ENCODE assay signal across 10 cellular contexts in genomic region chr9:22208846-22209585, GRCh38.
DNase-seq lines count a peak whose midpoint lies in the region; ATAC-seq and TF ChIP-seq lines count a peak whose summit lies in the region.
"Had no signal": no experiment of that assay in that cellular context is flagged by ENCODE, and none has a peak within 500 bp of the region (broad histone marks: within the 10 kb centered on the region; RNA-seq: fewer than 3 reads in every experiment).

No MANE protein-coding gene starts in this region.

- H3K27ac ChIP-seq in RWPE2 (ENCODE audit: poor library complexity, severe bottlenecking) = peak overlapping the region; percentile 96
- H3K27ac ChIP-seq: body of pancreas had no signal

- no peak for TF ChIP-seq CTCF in RWPE2 (IDR thresholded peaks at IDR 0.05; ENCODE audit: poor library complexity, severe bottlenecking)

- H3K4me1 ChIP-seq in RWPE2 (ENCODE audit: insufficient read depth, poor library complexity, severe bottlenecking) = peaks cover 49% of the 10 kb centered on the region
- H3K4me1 ChIP-seq: body of pancreas had no signal

- peak; percentile 22 for DNase-seq in ACHN
- no peak for DNase-seq in RWPE2 (ENCODE audit: low spot score)
- DNase-seq in erythroblast (lab: John Stamatoyannopoulos, UW) = peak; percentile 55 to 73
- no peak for DNase-seq in SIG-M5 treated with dmso at 0.1 percent for 504 hours (lab: John Stamatoyannopoulos, UW; ENCODE audit: unreplicated experiment)
- DNase-seq: body of pancreas, PC-9 had no signal

- in situ Hi-C loops in ACHN (cut with HindIII; ENCODE audit: low pct_ligation_motif_present, low pct_unique_long_range_greater_than_20kb, low sequenced_read_pairs) = no loop called here

- TF ChIP-seq POLR2A in erythroblast (IDR thresholded peaks at IDR 0.05; ENCODE audit: low read length) = no peak

- no peak overlapping the region for H3K4me3 ChIP-seq in RWPE2 (ENCODE audit: severe bottlenecking)
- H3K4me3 ChIP-seq: body of pancreas, PC-9 had no signal

- no peaks in the 10 kb centered on the region for H3K27me3 ChIP-seq in RWPE2 (ENCODE audit: insufficient read depth, poor library complexity, severe bottlenecking)
- H3K27me3 ChIP-seq: body of pancreas had no signal

- ATAC-seq in GM19351 (IDR thresholded peaks at IDR 0.05; ENCODE audit: unreplicated experiment) (peak; percentile 69), RWPE2 (ENCODE audit: low read depth) (peak; percentile 58), HG02870 (IDR thresholded peaks at IDR 0.05; ENCODE audit: unreplicated experiment) (no peak), GM21825 (IDR thresholded peaks at IDR 0.05; ENCODE audit: unreplicated experiment) (no peak), HG03025 (IDR thresholded peaks at IDR 0.05; ENCODE audit: low FRiP score, unreplicated experiment) (no peak)
- ATAC-seq: body of pancreas had no signal

- H3K9me3 ChIP-seq in RWPE2 (ENCODE audit: severe bottlenecking) = no peaks in the 10 kb centered on the region
- H3K9me3 ChIP-seq: body of pancreas had no signal

- no peaks in the 10 kb centered on the region for H3K36me3 ChIP-seq in RWPE2 (ENCODE audit: low read depth)

Comparison
In these comparisons a context has a peak if more than half of its experiments do, and no peak if none do; other contexts are left out.
1. DNase-seq: peak in ACHN (single experiment) and erythroblast (2 of 2); none in RWPE2 (single experiment) and SIG-M5 treated with dmso at 0.1 percent for 504 hours (single experiment).
2. ATAC-seq: peak in GM19351 (single experiment) and RWPE2 (single experiment); none in HG02870 (single experiment), GM21825 (single experiment) and HG03025 (single experiment).